ENCODE assay signal across 8 cellular contexts in the genomic region with DNA sequence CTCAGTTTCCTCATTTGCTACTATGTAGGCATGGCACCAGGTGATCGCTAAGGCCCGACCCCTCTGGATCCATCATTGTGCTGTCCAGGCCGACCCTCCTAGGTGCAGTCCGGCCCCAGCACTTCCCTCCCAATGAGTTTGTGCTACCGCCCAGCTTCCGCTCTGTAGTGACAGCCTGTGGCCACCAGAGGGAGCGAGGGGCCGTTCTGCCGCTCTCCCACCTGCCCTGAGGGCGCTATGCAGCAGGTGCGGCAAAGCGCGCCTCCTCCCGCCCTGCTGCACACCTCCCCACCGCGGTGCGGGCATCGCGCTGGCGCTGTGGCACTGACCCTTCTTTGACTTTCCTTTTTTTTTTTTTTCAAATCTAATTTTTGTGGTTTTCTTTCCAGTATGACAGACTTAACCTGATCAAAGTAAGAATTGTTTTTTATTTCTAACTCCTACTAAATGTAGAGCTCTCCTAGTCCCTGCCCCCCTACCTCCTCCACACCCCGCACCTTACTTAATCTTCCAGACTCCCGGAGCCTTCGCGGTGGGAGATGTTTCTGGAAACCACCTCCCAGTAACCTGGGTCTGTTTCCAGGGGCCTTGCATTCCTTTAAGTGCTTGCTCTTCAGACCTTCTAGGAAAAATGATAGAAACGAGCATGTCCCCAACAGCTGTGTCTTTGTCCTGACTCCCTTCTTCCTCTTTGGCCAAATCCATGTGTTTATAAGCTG.
DNase-seq lines count a peak whose midpoint lies in the region; ATAC-seq lines count a peak whose summit lies in the region.

No MANE protein-coding gene starts in this region.

- ATAC-seq in GM18517 (IDR thresholded peaks at IDR 0.05; ENCODE audit: unreplicated experiment) (peak; percentile 72), HG02970 (IDR thresholded peaks at IDR 0.05; ENCODE audit: low FRiP score, unreplicated experiment) (peak; percentile 53)

- DNase-seq in A172 (ENCODE audit: low spot score) (peak; percentile 19), NCI-H2171 treated with DMSO at 0.1 percent for 48 hours (lab: John Stamatoyannopoulos, UW) (peak; percentile 58), midbrain (lab: John Stamatoyannopoulos, UW) (peak; percentile 30)
- DNase-seq in activated CD4-positive, alpha-beta T cell treated with anti-CD3 and anti-CD28 coated beads, Interleukin-2, amount 50 U/mL, for 4 hours, result peak; percentile 54 to 55
- peak; percentile 56 for DNase-seq in effector CD4-positive, alpha-beta T cell
- DNase-seq in stimulated activated CD8-positive, alpha-beta memory T cell treated with anti-CD3 and anti-CD28 coated beads, Interleukin-7, amount 100 ng/mL, for 24 hours (ENCODE audit: low read depth), result peak; percentile 30

Comparison
In these comparisons a context has a peak if more than half of its experiments do, and no peak if none do; other contexts are left out.
1. Peak in every context shown above with its lines: DNase-seq and ATAC-seq.